Comparison of ENCODE assay signal across 14 cellular contexts in the genomic region with DNA sequence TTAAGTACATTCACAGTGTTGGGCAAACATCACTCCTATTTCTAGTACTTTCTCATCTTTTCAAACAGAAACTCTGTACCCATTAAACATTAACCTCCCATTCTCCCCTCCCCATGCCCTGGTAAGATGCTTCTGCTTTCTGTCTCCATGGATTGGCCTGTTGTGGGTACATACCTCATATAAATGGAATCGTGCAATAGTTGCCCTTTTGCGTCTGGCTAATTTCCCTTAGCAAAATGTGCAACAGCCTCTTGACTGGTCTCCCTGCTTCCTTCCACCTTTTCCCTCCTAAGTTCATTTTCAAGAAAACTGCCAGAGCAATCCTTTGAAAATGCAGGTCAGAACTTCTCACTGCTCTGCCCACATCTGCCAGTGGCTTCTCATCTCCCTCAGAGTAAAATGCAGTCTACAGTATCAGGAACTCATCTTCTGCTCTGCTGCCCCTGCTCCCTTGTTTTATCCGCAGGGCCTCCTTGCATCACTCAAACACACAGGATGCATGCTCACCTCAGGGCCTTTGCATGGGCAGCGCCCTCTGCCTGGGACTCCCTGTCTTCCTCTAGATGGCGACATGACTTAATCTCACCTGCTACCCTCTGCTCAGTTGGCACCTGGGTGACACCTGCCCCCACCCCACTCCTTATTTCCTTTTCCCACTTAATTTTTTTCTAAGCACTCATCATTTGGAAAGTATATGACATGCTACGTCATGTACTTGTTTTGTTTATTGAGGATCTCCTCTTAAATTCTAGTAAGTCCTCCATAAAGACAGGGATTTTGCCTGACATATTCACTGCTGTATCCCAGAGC. TPM values are rescaled to one million over a fixed set of nuclear protein-coding genes. Genes with fewer than 3 reads are reported as not detected.
DNase-seq lines count a peak whose midpoint lies in the region; ATAC-seq and TF ChIP-seq lines count a peak whose summit lies in the region.
"Had no signal": no experiment of that assay in that cellular context is flagged by ENCODE, and none has a peak within 500 bp of the region (broad histone marks: within the 10 kb centered on the region; RNA-seq: fewer than 3 reads in every experiment).

No MANE protein-coding gene starts in this region.

- no peaks in the 10 kb centered on the region for H3K27me3 ChIP-seq in BE2C
- no peaks in the 10 kb centered on the region for H3K27me3 ChIP-seq in body of pancreas

- H3K27ac ChIP-seq in body of pancreas, result no peak overlapping the region
- H3K27ac ChIP-seq: GM23248 had no signal

- no peak for TF ChIP-seq POLR2A in body of pancreas (IDR thresholded peaks at IDR 0.05)

- H3K4me3 Mint-ChIP-seq in activated naive CD8-positive, alpha-beta T cell treated with anti-CD3 and anti-CD28 coated beads, Interleukin-2, amount 50 U/mL, for 24 hours, result no peak overlapping the region

- ATAC-seq in GM18870 (IDR thresholded peaks at IDR 0.05; ENCODE audit: unreplicated experiment) (peak; percentile 49), HG03175 (IDR thresholded peaks at IDR 0.05; ENCODE audit: unreplicated experiment) (peak; percentile 58), GM19455 (IDR thresholded peaks at IDR 0.05; ENCODE audit: unreplicated experiment) (no peak), body of pancreas (no peak)
- ATAC-seq in activated naive CD8-positive, alpha-beta T cell treated with anti-CD3 and anti-CD28 coated beads, Interleukin-2, amount 50 U/mL, for 24 hours, result peak; percentile 58
- ATAC-seq: esophagus mucosa had no signal

- H3K9me3 Mint-ChIP-seq in activated naive CD8-positive, alpha-beta T cell treated with anti-CD3 and anti-CD28 coated beads, Interleukin-2, amount 50 U/mL, for 24 hours, result no peaks in the 10 kb centered on the region

- H3K27me3 Mint-ChIP-seq in activated naive CD8-positive, alpha-beta T cell treated with anti-CD3 and anti-CD28 coated beads, Interleukin-2, amount 50 U/mL, for 24 hours, result peaks cover 4% of the 10 kb centered on the region

- H3K27ac Mint-ChIP-seq in activated naive CD8-positive, alpha-beta T cell treated with anti-CD3 and anti-CD28 coated beads, Interleukin-2, amount 50 U/mL, for 24 hours, result no peak overlapping the region

- no peaks in the 10 kb centered on the region for H3K4me1 ChIP-seq in BE2C
- peaks cover 15% of the 10 kb centered on the region for H3K4me1 ChIP-seq in body of pancreas

- WGBS in body of pancreas, 2 donors, result 88 to 92% methylated on average over 6 of the region's 6 CpGs

- H3K36me3 Mint-ChIP-seq in activated naive CD8-positive, alpha-beta T cell treated with anti-CD3 and anti-CD28 coated beads, Interleukin-2, amount 50 U/mL, for 24 hours (ENCODE audit: low read depth), result no peaks in the 10 kb centered on the region

- H3K4me3 ChIP-seq in BE2C (ENCODE audit: low read depth, low read length), result no peak overlapping the region
- no peak overlapping the region for H3K4me3 ChIP-seq in body of pancreas
- H3K4me3 ChIP-seq: GM23248 had no signal

- H3K36me3 ChIP-seq in BE2C (no peaks in the 10 kb centered on the region), body of pancreas (replicated peaks in 1 of 2; ENCODE audit: insufficient read depth in 1 of 2, low read depth in 2 of 2) (no peaks in the 10 kb centered on the region)

- H3K9me3 ChIP-seq in BE2C (no peaks in the 10 kb centered on the region), body of pancreas (no peaks in the 10 kb centered on the region)
- H3K9me3 ChIP-seq: SK-N-SH had no signal

- intact Hi-C loops in body of pancreas (cut with DNase I), result no loop called here

- H3K4me1 Mint-ChIP-seq in activated naive CD8-positive, alpha-beta T cell treated with anti-CD3 and anti-CD28 coated beads, Interleukin-2, amount 50 U/mL, for 24 hours, result peaks cover 18% of the 10 kb centered on the region

- DNase-seq in BE2C (no peak), HT-29 (ENCODE audit: low spot score) (no peak), NCI-H1694 (lab: John Stamatoyannopoulos, UW) (no peak), body of pancreas (no peak)
- peak; percentile 22 for DNase-seq in activated naive CD8-positive, alpha-beta T cell treated with anti-CD3 and anti-CD28 coated beads, Interleukin-2, amount 50 U/mL, for 24 hours
- DNase-seq: activated naive CD4-positive, alpha-beta T cell; GM23248; midbrain; NCI-H1092; SK-N-SH had no signal

- peak; percentile 14; the same call in 1 of the 2 replicates for TF ChIP-seq CTCF in BE2C (IDR thresholded peaks at IDR 0.05; ENCODE audit: low read depth, low read length)
- TF ChIP-seq CTCF in body of pancreas (IDR thresholded peaks at IDR 0.05), result peak in 1 of 7 experiments; percentile 5

RNA-seq across cellular contexts. Expression of a gene that starts 44.3 kb away (rescaled TPM):
- polyA plus RNA-seq in BE2C (2012; ENCODE audit: insufficient read depth, insufficient read length, low read depth), result 2.4 TPM
- 0.70 and 2.6 TPM in 2 replicates for total RNA-seq in HT-29 (2014; rRNA removed; shearing (Covaris generic))
- 100 to 1,000 TPM in 1 of 2 donors, 10 to 100 TPM in 1; 24.1 to 153 TPM for total RNA-seq in body of pancreas

Comparison
In these comparisons a context has a peak if more than half of its experiments do, and no peak if none do; other contexts are left out.
1. ATAC-seq: peak in GM18870 (single experiment), HG03175 (single experiment) and activated naive CD8-positive, alpha-beta T cell treated with anti-CD3 and anti-CD28 coated beads, Interleukin-2, amount 50 U/mL, for 24 hours (single experiment); none in GM19455 (single experiment) and body of pancreas (single experiment).